ENCODE assay signal across 9 cellular contexts in genomic region chr6:31128093-31128676, GRCh38. TPM values are rescaled to one million over a fixed set of nuclear protein-coding genes. Genes with fewer than 3 reads are reported as not detected.
DNase-seq lines count a peak whose midpoint lies in the region; ATAC-seq and TF ChIP-seq lines count a peak whose summit lies in the region.
"Had no signal": no experiment of that assay in that cellular context is flagged by ENCODE, and none has a peak within 500 bp of the region (broad histone marks: within the 10 kb centered on the region; RNA-seq: fewer than 3 reads in every experiment).

No MANE protein-coding gene starts in this region.

- H3K9me3 ChIP-seq in PC-9 (ENCODE audit: insufficient read depth, low read depth): no peaks in the 10 kb centered on the region
- H3K9me3 ChIP-seq in gastroesophageal sphincter: no peaks in the 10 kb centered on the region
- H3K9me3 ChIP-seq in prostate gland: no peaks in the 10 kb centered on the region

- peak; percentile 58 to 70 for ATAC-seq in activated T-cell treated with anti-CD3 and anti-CD28 coated beads, Interleukin-2, amount 50 U/mL, for 72 hours (replicated peaks in 1 of 2)
- no peak for ATAC-seq in gastroesophageal sphincter
- ATAC-seq in GM21526 (IDR thresholded peaks at IDR 0.05; ENCODE audit: low FRiP score, unreplicated experiment): no peak
- ATAC-seq in HG02678 (IDR thresholded peaks at IDR 0.05; ENCODE audit: unreplicated experiment): no peak

- CTCF ChIA-PET in PC-9 (lab: Charles Lee): interaction anchor here (0.6 kb wide), 2 partner anchors 46 to 75 kb away, joined by 3 to 4 read pairs; no protein-coding TSS in a partner anchor

- no peaks in the 10 kb centered on the region for H3K9me2 ChIP-seq in PC-9 (ENCODE audit: insufficient read depth)

- no peak for TF ChIP-seq EP300 in gastroesophageal sphincter (IDR thresholded peaks at IDR 0.05)

- H3K27me3 Mint-ChIP-seq in activated T-cell treated with anti-CD3 and anti-CD28 coated beads, Interleukin-2, amount 50 U/mL, for 72 hours (ENCODE audit: low read depth): peaks cover 6% of the 10 kb centered on the region

- peaks cover 7% of the 10 kb centered on the region for H3K4me1 Mint-ChIP-seq in activated T-cell treated with anti-CD3 and anti-CD28 coated beads, Interleukin-2, amount 50 U/mL, for 72 hours (ENCODE audit: low read depth)

- WGBS in gastroesophageal sphincter (ENCODE audit: low coverage in 1 of 2), 2 donors: 0 to 5% methylated on average over 3 to 8 of the region's 8 CpGs
- WGBS in prostate gland: 11% methylated on average over 8 of the region's 8 CpGs

- H3K36me3 ChIP-seq in PC-9 (ENCODE audit: low read depth): no peaks in the 10 kb centered on the region
- peaks cover 0 to 3% of the 10 kb centered on the region in 2 donors for H3K36me3 ChIP-seq in gastroesophageal sphincter
- no peaks in the 10 kb centered on the region for H3K36me3 ChIP-seq in prostate gland

- DNase-seq in AML-193 (lab: John Stamatoyannopoulos, UW) (peak; percentile 19 to 40), GOT3 (lab: John Stamatoyannopoulos, UW) (peak; percentile 17), PC-9 (peak; percentile 45 to 66), prostate gland (ENCODE audit: low spot score) (peak; percentile 66)
- peak; percentile 77 for DNase-seq in activated T-cell treated with anti-CD3 and anti-CD28 coated beads, Interleukin-2, amount 50 U/mL, for 72 hours

- H4K20me1 ChIP-seq in PC-9 (ENCODE audit: insufficient read depth): no peaks in the 10 kb centered on the region; the same call in 1 of the 2 replicates

- H3K27ac Mint-ChIP-seq in activated T-cell treated with anti-CD3 and anti-CD28 coated beads, Interleukin-2, amount 50 U/mL, for 72 hours: no peak overlapping the region

- POLR2A ChIA-PET in PC-9 (lab: Charles Lee; ENCODE audit: unreplicated experiment): no interaction called here

- H3K4me1 ChIP-seq in PC-9 (replicated peaks; ENCODE audit: insufficient read depth): peaks cover 15% of the 10 kb centered on the region
- H3K4me1 ChIP-seq in gastroesophageal sphincter: peaks cover 0 to 13% (median 0%) of the 10 kb centered on the region in 3 donors
- H3K4me1 ChIP-seq in prostate gland (replicated peaks): no peaks in the 10 kb centered on the region

- H3K27me3 ChIP-seq in PC-9 (ENCODE audit: insufficient read depth, low read depth) (no peaks in the 10 kb centered on the region), gastroesophageal sphincter (no peaks in the 10 kb centered on the region), prostate gland (replicated peaks; ENCODE audit: insufficient read depth) (no peaks in the 10 kb centered on the region)

- no TSS peak for BruUV-seq in PC-9 (replicated peaks; lab: Mats Ljungman, UMichigan)

- no peak for TF ChIP-seq POLR2A in gastroesophageal sphincter (IDR thresholded peaks at IDR 0.05)
- no peak for TF ChIP-seq POLR2A in prostate gland (IDR thresholded peaks at IDR 0.05)

- H3K4me2 ChIP-seq in PC-9: no peak overlapping the region

- H3K4me3 ChIP-seq in PC-9: no peak overlapping the region
- H3K4me3 ChIP-seq in gastroesophageal sphincter: no peak overlapping the region
- no peak overlapping the region for H3K4me3 ChIP-seq in prostate gland

- intact Hi-C loops in PC-9 (cut with micrococcal nuclease; ENCODE audit: unreplicated experiment): loop anchor here (1.0 to 5.0 kb wide), 5 partner anchors 26 to 299 kb away; partner anchors contain the start of gene VARS2
- intact Hi-C loops in prostate gland (cut with DNase I): no loop called here

- H3K4me3 Mint-ChIP-seq in activated T-cell treated with anti-CD3 and anti-CD28 coated beads, Interleukin-2, amount 50 U/mL, for 72 hours: no peak overlapping the region

- TF ChIP-seq CTCF in PC-9 (conservative IDR thresholded peaks at IDR 0.05) (peak; percentile 85), gastroesophageal sphincter (IDR thresholded peaks at IDR 0.05) (peak in 3 of 4 experiments; percentile 61 to 82 (median 66)), prostate gland (IDR thresholded peaks at IDR 0.05) (peak; percentile 73 to 78 (median 76))

- no peaks in the 10 kb centered on the region for H3K36me3 Mint-ChIP-seq in activated T-cell treated with anti-CD3 and anti-CD28 coated beads, Interleukin-2, amount 50 U/mL, for 72 hours (ENCODE audit: insufficient read depth in 2 of 2)

- H3K27ac ChIP-seq in PC-9: no peak overlapping the region
- H3K27ac ChIP-seq in gastroesophageal sphincter: no peak overlapping the region
- no peak overlapping the region for H3K27ac ChIP-seq in prostate gland

- H2AFZ ChIP-seq in PC-9: no peak overlapping the region

- H3K79me2 ChIP-seq in PC-9 (ENCODE audit: low read depth): no peaks in the 10 kb centered on the region

- H3F3A ChIP-seq in PC-9 (ENCODE audit: insufficient read depth, low read depth): no peaks in the 10 kb centered on the region

- H3K9me3 Mint-ChIP-seq in activated T-cell treated with anti-CD3 and anti-CD28 coated beads, Interleukin-2, amount 50 U/mL, for 72 hours: no peaks in the 10 kb centered on the region

RNA-seq across cellular contexts. Expression of gene CDSN, which starts 7.9 kb away (rescaled TPM):
- total RNA-seq in PC-9 (2021) (1.0 and 1.9 TPM in 2 replicates), gastroesophageal sphincter (not detected), prostate gland (1 to 10 TPM in 1 of 2 donors, under 1 TPM in 1; 0.50 to 1.5 TPM)
- not detected for total RNA-seq in activated T-cell treated with anti-CD3 and anti-CD28 coated beads, Interleukin-2, amount 50 U/mL, for 72 hours
- total RNA-seq: pulmonary artery endothelial cell had no signal

RNA-seq across cellular contexts. Expression of gene PSORS1C2, which starts 10.7 kb away (rescaled TPM):
- not detected in 2 replicates for total RNA-seq in PC-9 (2021)
- total RNA-seq in activated T-cell treated with anti-CD3 and anti-CD28 coated beads, Interleukin-2, amount 50 U/mL, for 72 hours: not detected
- not detected for total RNA-seq in gastroesophageal sphincter
- not detected for total RNA-seq in prostate gland
- total RNA-seq: pulmonary artery endothelial cell had no signal

RNA-seq across cellular contexts. Expression of gene PSORS1C1, which starts 13.6 kb away (rescaled TPM):
- total RNA-seq in PC-9 (2021) (29.2 and 34.2 TPM in 2 replicates), gastroesophageal sphincter (1 to 10 TPM in 2 of 4 donors, under 1 TPM in 2; 0.12 to 7.8 (median 1.7) TPM), prostate gland (1 to 10 TPM; 1.2 to 3.5 TPM)
- total RNA-seq in activated T-cell treated with anti-CD3 and anti-CD28 coated beads, Interleukin-2, amount 50 U/mL, for 72 hours: under 1 TPM in 1 of 2 donors, not detected in 1; 0.67 TPM

RNA-seq across cellular contexts. Expression of gene C6orf15, which starts 15.8 kb away (rescaled TPM):
- 21.1 and 21.6 TPM in 2 replicates for total RNA-seq in PC-9 (2021)
- total RNA-seq in activated T-cell treated with anti-CD3 and anti-CD28 coated beads, Interleukin-2, amount 50 U/mL, for 72 hours: not detected
- not detected for total RNA-seq in gastroesophageal sphincter
- under 1 TPM in 1 of 2 donors, not detected in 1; 0.51 TPM for total RNA-seq in prostate gland
- total RNA-seq: pulmonary artery endothelial cell had no signal

RNA-seq across cellular contexts. Expression of gene CCHCR1, which starts 29.4 kb away (rescaled TPM):
- total RNA-seq in PC-9 (2021) (60.6 and 69.0 TPM in 2 replicates), gastroesophageal sphincter (10 to 100 TPM in 2 of 4 donors, 1 to 10 TPM in 2; 8.2 to 15.6 (median 11.5) TPM), prostate gland (10 to 100 TPM; 20.3 to 37.4 TPM)
- total RNA-seq in activated T-cell treated with anti-CD3 and anti-CD28 coated beads, Interleukin-2, amount 50 U/mL, for 72 hours: 10 to 100 TPM; 47.5 to 64.2 TPM

Comparison
In these comparisons a context has a peak if more than half of its experiments do, and no peak if none do; other contexts are left out.
1. DNase-seq: peak in every context shown above with its lines; median percentile 77 in activated T-cell treated with anti-CD3 and anti-CD28 coated beads, Interleukin-2, amount 50 U/mL, for 72 hours; 66 in prostate gland; 56 in PC-9; 30 in AML-193; 17 in GOT3.
2. ATAC-seq: peak in activated T-cell treated with anti-CD3 and anti-CD28 coated beads, Interleukin-2, amount 50 U/mL, for 72 hours (2 of 2); none in gastroesophageal sphincter (single experiment), GM21526 (single experiment) and HG02678 (single experiment).
3. Peak in every context shown above with its lines, with median percentiles within 50 percentile points of each other: CTCF ChIP-seq.